Comparison of ENCODE assay signal across 25 cellular contexts in genomic region chr2:96952016-96952750, GRCh38. TPM values are rescaled to one million over a fixed set of nuclear protein-coding genes. Genes with fewer than 3 reads are reported as not detected.
DNase-seq lines count a peak whose midpoint lies in the region; ATAC-seq and TF ChIP-seq lines count a peak whose summit lies in the region.
"Had no signal": no experiment of that assay in that cellular context is flagged by ENCODE, and none has a peak within 500 bp of the region (broad histone marks: within the 10 kb centered on the region; RNA-seq: fewer than 3 reads in every experiment).

No MANE protein-coding gene starts in this region.

- no peak overlapping the region for H3K4me3 ChIP-seq in transverse colon
- H3K4me3 ChIP-seq: GM23248, mucosa of descending colon, neural progenitor cell, SJSA1, spleen, thoracic aorta had no signal

- peak overlapping the region; percentile 44 to 87 (median 70) for H3K27ac ChIP-seq in transverse colon
- H3K27ac ChIP-seq: brain microvascular endothelial cell, GM23248, lower lobe of right lung, neural progenitor cell, SJSA1, thoracic aorta had no signal

- TF ChIP-seq POLR2A in transverse colon (IDR thresholded peaks at IDR 0.05): no peak

- DNase-seq in SK-MEL-5 (ENCODE audit: low read depth, low spot score): peak; percentile 55
- DNase-seq in foreskin melanocyte: peak; percentile 71
- peak; percentile 67 for DNase-seq in posterior vena cava (ENCODE audit: low spot score)
- DNase-seq in transverse colon: no peak
- DNase-seq: activated CD4-positive, alpha-beta memory T cell treated with anti-CD3 and anti-CD28 coated beads for 36 hours; activated effector memory CD4-positive, alpha-beta T cell treated with Interleukin-2 at 50 U/mL for 16 hours; brain microvascular endothelial cell; CD4-positive, alpha-beta T cell; DMS153; effector memory CD4-positive, alpha-beta T cell; GM23248; lower lobe of right lung; NCI-H526 treated with DMSO at 0.1 percent for 48 hours; spleen; stimulated activated CD4-positive, alpha-beta T cell treated with anti-CD3 and anti-CD28 coated beads, Interleukin-2, amount 100 ng/mL, for 48 hours; T-helper 1 cell had no signal

- peaks cover 33 to 53% (median 41%) of the 10 kb centered on the region in 4 donors for H3K4me1 ChIP-seq in transverse colon

- 62 to 70% methylated on average over 6 to 21 of the region's 21 CpGs for WGBS in transverse colon (ENCODE audit: low coverage in 1 of 2), 2 donors

- in situ Hi-C loops in SK-MEL-5 (cut with HindIII; ENCODE audit: low pct_unique_long_range_greater_than_20kb, low sequenced_read_pairs): no loop called here
- in situ Hi-C loops in transverse colon (cut with MboI; ENCODE audit: low pct_ligation_motif_present in 1 of 4, low pct_unique_long_range_greater_than_20kb in 1 of 4, low sequenced_read_pairs in 3 of 4): loop anchor here in 3 of 4 donors (10.0 to 25.0 kb wide), 2 partner anchors 97 to 160 kb away; partner anchors contain the start of genes ANKRD39 (in 3 of the 3) and ANKRD36 (in 1 of the 3)

- intact Hi-C loops in posterior vena cava (cut with DNase I): loop anchor here in 1 of 2 donors (5.0 to 10.0 kb wide), 2 partner anchors 45 to 217 kb away; no protein-coding TSS in a partner anchor
- intact Hi-C loops in transverse colon (cut with DNase I; ENCODE audit: low total_unique reads): loop anchor here (2.0 to 5.0 kb wide), 2 partner anchors 45 to 93 kb away; partner anchors contain the start of gene ANKRD39

- no peaks in the 10 kb centered on the region for H3K36me3 ChIP-seq in transverse colon
- H3K36me3 ChIP-seq: brain microvascular endothelial cell, lower lobe of right lung, neural progenitor cell, SJSA1, spleen, thoracic aorta had no signal

- H3K27me3 ChIP-seq in transverse colon: no peaks in the 10 kb centered on the region
- H3K27me3 ChIP-seq: brain microvascular endothelial cell, neural progenitor cell, SJSA1 had no signal

- TF ChIP-seq CTCF in transverse colon (IDR thresholded peaks at IDR 0.05): no peak

- ATAC-seq in GM21381 (IDR thresholded peaks at IDR 0.05; ENCODE audit: unreplicated experiment): no peak
- no peak for ATAC-seq in HG03342 (IDR thresholded peaks at IDR 0.05; ENCODE audit: unreplicated experiment)
- ATAC-seq in GM18517 (IDR thresholded peaks at IDR 0.05; ENCODE audit: unreplicated experiment): no peak
- ATAC-seq: activated CD4-positive, CD25-positive, alpha-beta regulatory T cell treated with anti-CD3 and anti-CD28 coated beads, Interleukin-2, amount 50 U/mL, for 24 hours had no signal

- TF ChIP-seq EP300 in transverse colon (IDR thresholded peaks at IDR 0.05; ENCODE audit: low read depth): no peak

- no peaks in the 10 kb centered on the region for H3K9me3 ChIP-seq in transverse colon
- H3K9me3 ChIP-seq: lower lobe of right lung, mucosa of descending colon, SJSA1, spleen, thoracic aorta had no signal

RNA-seq across cellular contexts. Expression of gene FAM178B, which starts 34.2 kb away (rescaled TPM):
- 8.3 and 10.9 TPM in 2 replicates for total RNA-seq in SK-MEL-5 (2014; rRNA removed; shearing (Covaris generic))
- 54.5 and 57.1 TPM in 2 replicates for polyA plus RNA-seq in SK-MEL-5 (2015; cell fraction: cytosol; rRNA removed)
- 29.3 and 38.5 TPM in 2 replicates for polyA plus RNA-seq in SK-MEL-5 (2015; cell fraction: nucleus; rRNA removed)
- total RNA-seq in posterior vena cava (1 to 10 TPM in 1 of 2 donors, under 1 TPM in 1; 0.38 to 1.2 TPM), transverse colon (not detected)
- total RNA-seq: frontal cortex, GM23248, SJSA1, thoracic aorta had no signal
